Comparison of ENCODE assay signal across 11 cellular contexts in the genomic region with DNA sequence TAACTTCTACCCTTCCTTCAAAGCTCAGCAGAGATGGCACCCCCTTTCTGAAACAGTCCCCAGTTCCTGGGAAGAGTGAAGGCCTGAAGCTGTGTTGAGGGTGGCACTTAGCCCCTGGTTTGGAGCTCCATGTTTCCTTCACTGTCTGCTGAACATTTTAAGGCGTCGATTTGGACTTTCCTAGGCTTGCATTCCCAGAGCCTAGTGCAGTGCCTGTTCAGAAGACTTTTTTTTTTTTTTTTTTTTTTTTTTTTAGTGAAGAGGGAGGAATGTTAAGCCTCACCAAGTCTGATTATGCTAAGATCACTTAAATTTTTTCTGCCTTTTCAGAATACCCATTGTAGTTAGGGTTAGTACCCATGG.
A peak's percentile ranks its signal among the peaks of the same experiment; 100 is the strongest.
DNase-seq lines count a peak whose midpoint lies in the region; ATAC-seq and TF ChIP-seq lines count a peak whose summit lies in the region.
"Had no signal": no experiment of that assay in that cellular context is flagged by ENCODE, and none has a peak within 500 bp of the region (broad histone marks: within the 10 kb centered on the region; RNA-seq: fewer than 3 reads in every experiment).

No MANE protein-coding gene starts in this region.

- peaks cover 35% of the 10 kb centered on the region for H3K4me1 ChIP-seq in RWPE2 (ENCODE audit: insufficient read depth, poor library complexity, severe bottlenecking)
- peaks cover 34 to 69% (median 44%) of the 10 kb centered on the region in 4 donors for H3K4me1 ChIP-seq in stomach
- H3K4me1 ChIP-seq: SJCRH30 had no signal

- no peak for TF ChIP-seq CTCF in RWPE2 (IDR thresholded peaks at IDR 0.05; ENCODE audit: poor library complexity, severe bottlenecking)
- no peak for TF ChIP-seq CTCF in stomach (IDR thresholded peaks at IDR 0.05)

- H3K36me3 ChIP-seq in RWPE2 (ENCODE audit: low read depth), result no peaks in the 10 kb centered on the region
- no peaks in the 10 kb centered on the region for H3K36me3 ChIP-seq in stomach
- H3K36me3 ChIP-seq: gastroesophageal sphincter, SJCRH30 had no signal

- H3K4me3 Mint-ChIP-seq in activated T-cell treated with anti-CD3 and anti-CD28 coated beads, Interleukin-2, amount 50 U/mL, for 72 hours, result peak overlapping the region; percentile 64 to 72
- peak overlapping the region in 1 of 2 donors; percentile 19 for H3K4me3 Mint-ChIP-seq in effector memory CD8-positive, alpha-beta T cell

- TF ChIP-seq EP300 in stomach (IDR thresholded peaks at IDR 0.05), result no peak

- H3K27me3 ChIP-seq in RWPE2 (ENCODE audit: insufficient read depth, poor library complexity, severe bottlenecking) (no peaks in the 10 kb centered on the region), stomach (no peaks in the 10 kb centered on the region)
- H3K27me3 ChIP-seq: gastroesophageal sphincter, SJCRH30 had no signal

- H3K9me3 Mint-ChIP-seq in activated T-cell treated with anti-CD3 and anti-CD28 coated beads, Interleukin-2, amount 50 U/mL, for 72 hours, result peaks cover 1 to 3% of the 10 kb centered on the region in 2 donors
- no peaks in the 10 kb centered on the region for H3K9me3 Mint-ChIP-seq in effector memory CD8-positive, alpha-beta T cell

- 92 to 95% (median 94%) methylated on average over 2 of the region's 2 CpGs for WGBS in stomach, 5 donors

- peak in 1 of 2 donors; percentile 12 for DNase-seq in activated T-cell treated with anti-CD3 and anti-CD28 coated beads, Interleukin-2, amount 50 U/mL, for 72 hours
- DNase-seq in activated T-cell treated with anti-CD3 and anti-CD28 coated beads for 4 hours (no peak), RWPE2 (ENCODE audit: low spot score) (no peak), stomach (no peak), RPMI8226 (no peak), NCI-H1694 treated with DMSO at 0.1 percent for 48 hours (lab: John Stamatoyannopoulos, UW) (no peak)
- no peak for DNase-seq in effector memory CD8-positive, alpha-beta T cell
- DNase-seq: effector CD8-positive, alpha-beta T cell; SJCRH30 had no signal

- intact Hi-C loops in stomach (cut with DNase I; ENCODE audit: low total_unique reads), result no loop called here

- H3K4me3 ChIP-seq in RWPE2 (ENCODE audit: severe bottlenecking) (no peak overlapping the region), stomach (no peak overlapping the region)
- H3K4me3 ChIP-seq: gastroesophageal sphincter, SJCRH30 had no signal

- H3K36me3 Mint-ChIP-seq in activated T-cell treated with anti-CD3 and anti-CD28 coated beads, Interleukin-2, amount 50 U/mL, for 72 hours (ENCODE audit: insufficient read depth in 2 of 2), result peaks cover 14 to 33% of the 10 kb centered on the region in 2 donors
- H3K36me3 Mint-ChIP-seq in effector memory CD8-positive, alpha-beta T cell (ENCODE audit: insufficient read depth), result peaks cover 3% of the 10 kb centered on the region

- no peaks in the 10 kb centered on the region for H3K27me3 Mint-ChIP-seq in activated T-cell treated with anti-CD3 and anti-CD28 coated beads, Interleukin-2, amount 50 U/mL, for 72 hours (ENCODE audit: low read depth)
- no peaks in the 10 kb centered on the region for H3K27me3 Mint-ChIP-seq in effector memory CD8-positive, alpha-beta T cell

- no peak for TF ChIP-seq POLR2A in stomach (IDR thresholded peaks at IDR 0.05)

- peaks cover 75% of the 10 kb centered on the region for H3K4me1 Mint-ChIP-seq in activated T-cell treated with anti-CD3 and anti-CD28 coated beads, Interleukin-2, amount 50 U/mL, for 72 hours (ENCODE audit: low read depth)
- peaks cover 15 to 16% of the 10 kb centered on the region in 2 donors for H3K4me1 Mint-ChIP-seq in effector memory CD8-positive, alpha-beta T cell (ENCODE audit: low read depth in 2 of 2)

- ATAC-seq in activated T-cell treated with anti-CD3 and anti-CD28 coated beads, Interleukin-2, amount 50 U/mL, for 72 hours (replicated peaks in 1 of 2), result peak; percentile 10 to 16
- no peak for ATAC-seq in RWPE2 (ENCODE audit: low read depth)
- ATAC-seq in effector memory CD8-positive, alpha-beta T cell (replicated peaks), result no peak
- ATAC-seq in GM19324 (IDR thresholded peaks at IDR 0.05; ENCODE audit: low FRiP score, unreplicated experiment), result no peak
- ATAC-seq: gastroesophageal sphincter had no signal

- H3K27ac ChIP-seq in RWPE2 (ENCODE audit: poor library complexity, severe bottlenecking), result peak overlapping the region; percentile 55
- H3K27ac ChIP-seq in stomach, result peak overlapping the region in 4 of 5 donors; percentile 50 to 75 (median 68)
- H3K27ac ChIP-seq: SJCRH30 had no signal

- peak overlapping the region; percentile 74 for H3K27ac Mint-ChIP-seq in activated T-cell treated with anti-CD3 and anti-CD28 coated beads, Interleukin-2, amount 50 U/mL, for 72 hours
- peak overlapping the region; percentile 74 to 87 for H3K27ac Mint-ChIP-seq in effector memory CD8-positive, alpha-beta T cell

- H3K9me3 ChIP-seq in RWPE2 (ENCODE audit: severe bottlenecking) (no peaks in the 10 kb centered on the region), stomach (no peaks in the 10 kb centered on the region)
- H3K9me3 ChIP-seq: gastroesophageal sphincter, SJCRH30 had no signal

Comparison
In these comparisons a context has a peak if more than half of its experiments do, and no peak if none do; other contexts are left out.
1. ATAC-seq: peak in activated T-cell treated with anti-CD3 and anti-CD28 coated beads, Interleukin-2, amount 50 U/mL, for 72 hours (2 of 2); none in RWPE2 (single experiment), effector memory CD8-positive, alpha-beta T cell (single experiment) and GM19324 (single experiment).